In the genomic region with DNA sequence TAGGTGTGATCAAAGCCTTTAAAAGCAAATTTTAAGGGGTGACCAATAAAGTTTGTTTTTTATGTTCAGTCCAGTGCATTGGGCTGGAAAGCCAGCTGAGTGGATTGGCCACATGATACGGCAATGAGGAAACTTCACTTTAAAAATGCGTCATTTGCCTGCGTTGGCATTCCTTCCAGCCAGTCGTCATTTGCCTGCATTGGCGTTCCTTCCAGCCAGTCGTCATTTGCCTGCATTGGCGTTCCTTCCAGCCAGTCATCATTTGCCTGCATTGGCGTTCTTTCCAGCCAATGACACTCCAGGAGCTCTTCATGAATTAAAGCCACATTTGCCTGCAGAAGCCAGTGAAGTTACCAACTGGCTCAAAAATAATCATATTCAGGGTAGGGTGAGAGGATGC, we compare ENCODE assay signal across 24 cellular contexts.
"Had no signal": no experiment of that assay in that cellular context is flagged by ENCODE, and none has a peak within 500 bp of the region (broad histone marks: within the 10 kb centered on the region; RNA-seq: fewer than 3 reads in every experiment).

No MANE protein-coding gene starts in this region.

- H3K36me3 ChIP-seq: stomach, suprapubic skin, thoracic aorta, thyroid gland, tibial artery, tibial nerve, transverse colon, upper lobe of left lung, upper lobe of right lung, uterus, vagina had no signal

- H3K27ac ChIP-seq: stomach, suprapubic skin, testis, thoracic aorta, thyroid gland, tibial artery, tibial nerve, transverse colon, upper lobe of left lung, upper lobe of right lung, uterus, vagina had no signal

- H3K4me3 ChIP-seq: stomach, suprapubic skin, testis, thoracic aorta, thyroid gland, tibial artery, tibial nerve, transverse colon, upper lobe of left lung, upper lobe of right lung, uterus, vagina had no signal

- H3K4me1 ChIP-seq: suprapubic skin, testis, thyroid gland, tibial nerve, transverse colon, upper lobe of left lung, upper lobe of right lung, uterus, vagina had no signal

- FAIRE-seq: urothelium cell line had no signal

- DNase-seq: stimulated activated CD4-positive, alpha-beta T cell treated with anti-CD3 and anti-CD28 coated beads, Interleukin-2, amount 100 ng/mL, for 48 hours; stimulated activated CD4-positive, alpha-beta T cell treated with anti-CD3 and anti-CD28 coated beads, Interleukin-4, amount 100 ng/mL, for 1 hour; stimulated activated CD4-positive, alpha-beta T cell treated with anti-CD3 and anti-CD28 coated beads, Interleukin-4, amount 100 ng/mL, for 24 hours; stimulated activated CD4-positive, alpha-beta T cell treated with anti-CD3 and anti-CD28 coated beads, Interleukin-4, amount 100 ng/mL, for 4 hours; stimulated activated CD8-positive, alpha-beta memory T cell treated with anti-CD3 and anti-CD28 coated beads, Interleukin-4, amount 100 ng/mL, for 48 hours; stimulated activated naive B cell treated with anti-CD40 and anti-IgM and Interleukin-4, amounts not matched to agents 10 μg/mL and 1 μg/mL and 100 μg/mL, for 72 hours; stimulated activated naive CD4-positive, alpha-beta T cell; stimulated activated naive CD4-positive, alpha-beta T cell treated with Interleukin-2 at 50 U/mL for 16 hours; stimulated activated naive CD8-positive, alpha-beta T cell treated with anti-CD3 and anti-CD28 coated beads, Interleukin-15, amount 100 ng/mL, for 72 hours; stimulated activated naive CD8-positive, alpha-beta T cell treated with anti-CD3 and anti-CD28 coated beads, Interleukin-15, Interleukin-2, amounts not matched to agents 100 U/mL and 50 U/mL, for 24 hours; stomach; substantia nigra; testis; thyroid gland; tibial artery; transverse colon; upper lobe of left lung; upper lobe of right lung; uterus had no signal

- H3K9me3 ChIP-seq: testis, thyroid gland, upper lobe of right lung, uterus, vagina had no signal

- H3K27me3 ChIP-seq: stomach, suprapubic skin, testis, thyroid gland, tibial artery, tibial nerve, transverse colon, upper lobe of left lung, upper lobe of right lung, uterus, vagina had no signal
